Comparison of ENCODE assay signal across 13 cellular contexts in the genomic region with DNA sequence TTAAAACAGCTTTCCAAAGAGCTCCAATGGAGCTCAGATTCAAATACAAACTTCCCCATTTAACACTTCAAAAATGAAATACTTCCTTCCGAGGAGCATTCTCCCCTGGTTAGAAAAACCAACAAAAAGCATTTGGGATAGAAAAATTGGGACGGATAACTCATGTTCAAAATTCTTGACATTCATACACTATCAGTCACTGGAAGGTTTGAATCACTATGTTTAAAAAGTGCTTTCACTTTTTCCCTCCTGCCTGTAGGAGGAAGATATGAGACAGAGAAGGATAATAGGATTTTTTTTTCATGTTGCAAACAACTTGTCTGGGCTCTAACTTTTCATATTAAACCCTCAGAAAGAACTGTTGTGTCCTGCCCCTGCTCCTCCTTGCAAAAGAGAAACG.
A peak's percentile ranks its signal among the peaks of the same experiment; 100 is the strongest.
DNase-seq lines count a peak whose midpoint lies in the region; ATAC-seq and TF ChIP-seq lines count a peak whose summit lies in the region.
"Had no signal": no experiment of that assay in that cellular context is flagged by ENCODE, and none has a peak within 500 bp of the region (broad histone marks: within the 10 kb centered on the region; RNA-seq: fewer than 3 reads in every experiment).

No MANE protein-coding gene starts in this region.

- no peak for ATAC-seq in stimulated activated naive CD8-positive, alpha-beta T cell treated with anti-CD3 and anti-CD28 coated beads, Interleukin-15, Interleukin-2, amounts not matched to agents 100 U/mL and 50 U/mL, for 24 hours

- peaks cover 22% of the 10 kb centered on the region for H3K4me1 Mint-ChIP-seq in type B pancreatic cell (ENCODE audit: unreplicated experiment)
- H3K4me1 Mint-ChIP-seq: immature natural killer cell had no signal

- H3K36me3 Mint-ChIP-seq in type B pancreatic cell = no peaks in the 10 kb centered on the region
- H3K36me3 Mint-ChIP-seq: immature natural killer cell had no signal

- peak overlapping the region; percentile 85 for H3K27ac Mint-ChIP-seq in type B pancreatic cell
- H3K27ac Mint-ChIP-seq: immature natural killer cell had no signal

- TF ChIP-seq CTCF in astrocyte of the spinal cord (IDR thresholded peaks at IDR 0.05; ENCODE audit: low read depth, low read length) = no peak
- TF ChIP-seq CTCF in hepatocyte (IDR thresholded peaks at IDR 0.05; ENCODE audit: poor library complexity) = no peak
- no peak for TF ChIP-seq CTCF in type B pancreatic cell (conservative IDR thresholded peaks at IDR 0.05)

- H3K27ac ChIP-seq in hepatocyte = peak overlapping the region; percentile 60
- H3K27ac ChIP-seq: prostate gland had no signal

- peak overlapping the region; percentile 66 for H3K4me3 Mint-ChIP-seq in type B pancreatic cell
- H3K4me3 Mint-ChIP-seq: immature natural killer cell had no signal

- peak; percentile 5 for DNase-seq in NCI-H345 (lab: John Stamatoyannopoulos, UW)
- DNase-seq in NCI-H345 treated with DMSO at 0.1 percent for 48 hours (lab: John Stamatoyannopoulos, UW; ENCODE audit: unreplicated experiment) = no peak
- DNase-seq in astrocyte of the spinal cord (ENCODE audit: low read depth, low spot score) = peak; percentile 74
- no peak for DNase-seq in hepatocyte (ENCODE audit: low spot score)
- DNase-seq in type B pancreatic cell (ENCODE audit: extremely low spot score, unreplicated experiment) = no peak
- DNase-seq in stimulated activated naive CD8-positive, alpha-beta T cell treated with anti-CD3 and anti-CD28 coated beads, Interleukin-15, Interleukin-2, amounts not matched to agents 100 U/mL and 50 U/mL, for 24 hours = no peak
- DNase-seq in COLO668 (lab: John Stamatoyannopoulos, UW; ENCODE audit: unreplicated experiment) = no peak
- no peak for DNase-seq in cerebellar cortex (ENCODE audit: low spot score)
- DNase-seq: activated CD4-positive, CD25-positive, alpha-beta regulatory T cell treated with anti-CD3 and anti-CD28 coated beads, Interleukin-2, amount 50 U/mL, for 72 hours; activated gamma-delta T cell treated with Interleukin-2 at 50 U/mL for 16 hours; immature natural killer cell; RPMI8226 had no signal

- H3K4me2 ChIP-seq in hepatocyte = peak overlapping the region; percentile 12

- no peaks in the 10 kb centered on the region for H3K36me3 ChIP-seq in hepatocyte (replicated peaks; ENCODE audit: insufficient read depth, low read depth)
- H3K36me3 ChIP-seq: prostate gland had no signal

- H3K4me3 ChIP-seq in astrocyte of the spinal cord (ENCODE audit: low read depth, low read length) = no peak overlapping the region
- H3K4me3 ChIP-seq in hepatocyte = no peak overlapping the region
- H3K4me3 ChIP-seq: prostate gland had no signal

- in situ Hi-C loops in astrocyte of the spinal cord (cut with HindIII; ENCODE audit: low sequenced_read_pairs) = no loop called here

- WGBS in hepatocyte (ENCODE audit: low lambda C conversion rate, missing lambda C conversion rate) = 73% methylated on average over 3 of the region's 3 CpGs

- no peaks in the 10 kb centered on the region for H3K27me3 ChIP-seq in hepatocyte

- no peaks in the 10 kb centered on the region for H3K27me3 Mint-ChIP-seq in type B pancreatic cell

- no peaks in the 10 kb centered on the region for H3K9me3 Mint-ChIP-seq in type B pancreatic cell

- H3K4me1 ChIP-seq in hepatocyte (ENCODE audit: insufficient read depth) = peaks cover 19% of the 10 kb centered on the region
- H3K4me1 ChIP-seq: prostate gland had no signal

- no peaks in the 10 kb centered on the region for H3K79me2 ChIP-seq in hepatocyte

- no peak overlapping the region for H2AFZ ChIP-seq in hepatocyte

- no peaks in the 10 kb centered on the region for H3K9me2 ChIP-seq in hepatocyte (replicated peaks; ENCODE audit: insufficient read depth)

- no peaks in the 10 kb centered on the region for H4K20me1 ChIP-seq in hepatocyte (ENCODE audit: insufficient read depth, poor library complexity, severe bottlenecking)

- no peaks in the 10 kb centered on the region for H3K9me3 ChIP-seq in hepatocyte (ENCODE audit: low read depth)
- H3K9me3 ChIP-seq: prostate gland had no signal

Comparison
In these comparisons a context has a peak if more than half of its experiments do, and no peak if none do; other contexts are left out.
1. DNase-seq: peak in NCI-H345 (single experiment) and astrocyte of the spinal cord (single experiment); none in NCI-H345 treated with DMSO at 0.1 percent for 48 hours (single experiment), hepatocyte (single experiment), type B pancreatic cell (single experiment), stimulated activated naive CD8-positive, alpha-beta T cell treated with anti-CD3 and anti-CD28 coated beads, Interleukin-15, Interleukin-2, amounts not matched to agents 100 U/mL and 50 U/mL, for 24 hours (single experiment), COLO668 (single experiment) and cerebellar cortex (single experiment).